ENCODE assay signal across 1 cellular context in the genomic region with DNA sequence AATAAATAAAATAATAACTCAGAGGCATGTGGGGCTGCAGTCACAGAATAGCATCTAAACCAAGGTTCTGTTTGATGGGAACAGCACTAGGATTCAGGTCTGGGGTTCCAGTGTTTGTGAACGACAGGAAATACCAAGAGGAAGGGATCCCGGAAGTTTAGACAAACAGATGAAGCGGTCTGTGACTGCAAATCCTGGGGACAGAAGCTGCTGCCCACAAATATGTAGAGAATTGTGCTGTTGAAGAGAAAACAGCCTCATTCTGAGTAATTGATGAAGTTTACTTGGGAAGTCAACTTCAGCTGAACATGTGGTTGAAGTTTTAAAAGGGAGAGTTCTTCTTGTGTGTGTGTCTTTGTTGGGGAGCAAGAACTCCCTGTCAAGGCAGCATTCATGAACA.
TF ChIP-seq lines count a peak whose summit lies in the region.

No MANE protein-coding gene starts in this region.

TF ChIP-seq in SK-N-SH, 30 proteins besides CTCF, POLR2A, EP300 and RAD21 (continued from another document):
- no peak for TF ChIP-seq YY1 (IDR thresholded peaks at IDR 0.05; ENCODE audit: low read depth)
TF ChIP-seq in SK-N-SH: peak in this region for 0.
